ENCODE assay signal across 20 cellular contexts in genomic region chr1:17212009-17212408, GRCh38. TPM values are rescaled to one million over a fixed set of nuclear protein-coding genes. Genes with fewer than 3 reads are reported as not detected.
DNase-seq lines count a peak whose midpoint lies in the region; ATAC-seq and TF ChIP-seq lines count a peak whose summit lies in the region.
"Had no signal": no experiment of that assay in that cellular context is flagged by ENCODE, and none has a peak within 500 bp of the region (broad histone marks: within the 10 kb centered on the region; RNA-seq: fewer than 3 reads in every experiment).

No MANE protein-coding gene starts in this region.

- H3K4me3 ChIP-seq in GM23338: no peak overlapping the region
- no peak overlapping the region for H3K4me3 ChIP-seq in epithelial cell of esophagus (ENCODE audit: low read length)
- H3K4me3 ChIP-seq in dorsolateral prefrontal cortex: no peak overlapping the region
- H3K4me3 ChIP-seq: GM12878, thoracic aorta had no signal

- H3K27me3 ChIP-seq in GM23338 (ENCODE audit: insufficient read depth) (no peaks in the 10 kb centered on the region), dorsolateral prefrontal cortex (peaks cover 0 to 40% (median 12%) of the 10 kb centered on the region in 45 donors)

- H3K79me2 ChIP-seq in GM23338 (replicated peaks; ENCODE audit: insufficient read depth): no peaks in the 10 kb centered on the region
- H3K79me2 ChIP-seq: parathyroid adenoma had no signal

- no peak overlapping the region for H2AFZ ChIP-seq in GM23338
- H2AFZ ChIP-seq: parathyroid adenoma had no signal

- H3K4me1 Mint-ChIP-seq in GM23338 (peaks cover 36% of the 10 kb centered on the region), nephron progenitor cell (peaks cover 88% of the 10 kb centered on the region)

- DNase-seq in GM23338 (ENCODE audit: low spot score) (no peak), M059J (ENCODE audit: low read depth) (peak; percentile 70), epithelial cell of esophagus (ENCODE audit: low read depth) (no peak), nephron progenitor cell (no peak), dorsolateral prefrontal cortex (no peak), hypothalamus (lab: John Stamatoyannopoulos, UW) (no peak), NCI-H1436 treated with DMSO at 0.1 percent for 48 hours (lab: John Stamatoyannopoulos, UW) (no peak), SW480 (ENCODE audit: low spot score) (no peak)
- DNase-seq: hippocampal formation, NCI-H748 treated with DMSO at 0.1 percent for 48 hours had no signal

- H3K27me3 Mint-ChIP-seq in GM23338 (ENCODE audit: insufficient read depth, low read depth, poor library complexity) (peaks cover 9% of the 10 kb centered on the region), nephron progenitor cell (ENCODE audit: low read depth, poor library complexity) (peaks cover 9% of the 10 kb centered on the region)

- peak; percentile 9; the same call in 1 of the 3 replicates for ATAC-seq in GM23338
- ATAC-seq: GM12878 had no signal

- H3F3A ChIP-seq in GM23338 (replicated peaks; ENCODE audit: low read depth): no peaks in the 10 kb centered on the region

- H3K27ac ChIP-seq in GM23338 (ENCODE audit: low read depth) (no peak overlapping the region), dorsolateral prefrontal cortex (no peak overlapping the region)
- H3K27ac ChIP-seq: parathyroid adenoma, thoracic aorta, VCaP had no signal

- H4K20me1 ChIP-seq in GM23338 (replicated peaks; ENCODE audit: insufficient read depth): no peaks in the 10 kb centered on the region

- H3K4me3 Mint-ChIP-seq in GM23338 (no peak overlapping the region), nephron progenitor cell (no peak overlapping the region)
- H3K4me3 Mint-ChIP-seq: activated CD4-positive, alpha-beta memory T cell treated with anti-CD3 and anti-CD28 coated beads for 36 hours had no signal

- H3K27ac Mint-ChIP-seq in GM23338 (no peak overlapping the region), nephron progenitor cell (peak overlapping the region; percentile 81)
- H3K27ac Mint-ChIP-seq: activated CD4-positive, alpha-beta memory T cell treated with anti-CD3 and anti-CD28 coated beads for 36 hours; IgD-negative memory B cell had no signal

- H3K9me2 ChIP-seq in GM23338 (ENCODE audit: insufficient read depth): no peaks in the 10 kb centered on the region

- H3K36me3 Mint-ChIP-seq in GM23338 (ENCODE audit: low read depth) (no peaks in the 10 kb centered on the region), nephron progenitor cell (ENCODE audit: low read depth) (no peaks in the 10 kb centered on the region)
- H3K36me3 Mint-ChIP-seq: activated CD4-positive, alpha-beta memory T cell treated with anti-CD3 and anti-CD28 coated beads for 36 hours had no signal

- no peak overlapping the region for H3K4me2 ChIP-seq in GM23338

- H3K36me3 ChIP-seq in GM23338 (ENCODE audit: insufficient read depth): no peaks in the 10 kb centered on the region
- H3K36me3 ChIP-seq: thoracic aorta had no signal

- intact Hi-C loops in dorsolateral prefrontal cortex (cut with DNase I): no loop called here

- H3K9me3 Mint-ChIP-seq in GM23338: no peaks in the 10 kb centered on the region
- no peaks in the 10 kb centered on the region for H3K9me3 Mint-ChIP-seq in nephron progenitor cell
- H3K9me3 Mint-ChIP-seq: activated CD4-positive, alpha-beta memory T cell treated with anti-CD3 and anti-CD28 coated beads for 36 hours; central memory CD8-positive, alpha-beta T cell; effector memory CD8-positive, alpha-beta T cell; IgD-negative memory B cell had no signal

- H3K4me1 ChIP-seq in GM23338 (ENCODE audit: insufficient read depth): no peaks in the 10 kb centered on the region

- no peak for TF ChIP-seq CTCF in GM23338 (conservative IDR thresholded peaks at IDR 0.05; ENCODE audit: low read depth in 2 of 2)
- peak; percentile 14 for TF ChIP-seq CTCF in epithelial cell of esophagus (IDR thresholded peaks at IDR 0.05; ENCODE audit: insufficient read depth, low read depth, low read length, missing control alignments)
- TF ChIP-seq CTCF in nephron progenitor cell (IDR thresholded peaks at IDR 0.05): no peak
- TF ChIP-seq CTCF in dorsolateral prefrontal cortex (IDR thresholded peaks at IDR 0.05 in 54 of 56, conservative IDR thresholded peaks at IDR 0.05 in 2 of 56; ENCODE audit: low read depth in 1 of 56, partially characterized antibody in 56 of 56): no peak

TF ChIP-seq in GM23338, 12 proteins besides CTCF, POLR2A, EP300 and RAD21 (continues in another document):
- TF ChIP-seq POLR2AphosphoS5 (IDR thresholded peaks at IDR 0.05; ENCODE audit: low read depth) (no peak), EZH2phosphoT487 (IDR thresholded peaks at IDR 0.05; ENCODE audit: unreplicated experiment) (no peak), STAT1 (IDR thresholded peaks at IDR 0.05; ENCODE audit: unreplicated experiment) (no peak), JUNB (IDR thresholded peaks at IDR 0.05; ENCODE audit: unreplicated experiment) (no peak), CREB1 (CRISPR knock-in tag; IDR thresholded peaks at IDR 0.05; ENCODE audit: low read depth) (no peak), REST (IDR thresholded peaks at IDR 0.05; ENCODE audit: unreplicated experiment) (no peak)

RNA-seq across cellular contexts. Expression of gene PADI1, which starts 7.1 kb away (rescaled TPM):
- total RNA-seq in GM23338 (2014; rRNA removed; shearing (Covaris generic)): 0.27 and 0.28 TPM in 2 replicates
- 0.26 TPM in 2 replicates for polyA plus RNA-seq in GM23338 (2016; fragmentation: Nextera tagmentation; extraction: Ambion mirVana)
- 1.1 and 1.7 TPM in 2 replicates for total RNA-seq in M059J (2014; rRNA removed; shearing (Covaris generic))
- total RNA-seq in dorsolateral prefrontal cortex: 1 to 10 TPM in 1 of 120 experiments, under 1 TPM in 21, not detected in 98; 0.12 to 1.2 (median 0.26) TPM
- total RNA-seq: activated CD4-positive, alpha-beta memory T cell treated with anti-CD3 and anti-CD28 coated beads for 36 hours; GM12878; mucosa of gallbladder had no signal
- polyA plus RNA-seq: IgD-negative memory B cell had no signal

RNA-seq across cellular contexts. Expression of gene PADI3, which starts 36.9 kb away (rescaled TPM):
- total RNA-seq in GM23338 (2014; rRNA removed; shearing (Covaris generic)): 0.58 and 0.80 TPM in 2 replicates
- polyA plus RNA-seq in GM23338 (2016; fragmentation: Nextera tagmentation; extraction: Ambion mirVana): 0.21 and 0.37 TPM in 2 replicates
- total RNA-seq in M059J (2014; rRNA removed; shearing (Covaris generic)): 2.1 and 5.3 TPM in 2 replicates
- total RNA-seq in dorsolateral prefrontal cortex: not detected
- total RNA-seq: activated CD4-positive, alpha-beta memory T cell treated with anti-CD3 and anti-CD28 coated beads for 36 hours; GM12878; thoracic aorta had no signal
- polyA plus RNA-seq: adipose tissue, IgD-negative memory B cell had no signal
